Comparison of ENCODE assay signal across 9 cellular contexts in the genomic region with DNA sequence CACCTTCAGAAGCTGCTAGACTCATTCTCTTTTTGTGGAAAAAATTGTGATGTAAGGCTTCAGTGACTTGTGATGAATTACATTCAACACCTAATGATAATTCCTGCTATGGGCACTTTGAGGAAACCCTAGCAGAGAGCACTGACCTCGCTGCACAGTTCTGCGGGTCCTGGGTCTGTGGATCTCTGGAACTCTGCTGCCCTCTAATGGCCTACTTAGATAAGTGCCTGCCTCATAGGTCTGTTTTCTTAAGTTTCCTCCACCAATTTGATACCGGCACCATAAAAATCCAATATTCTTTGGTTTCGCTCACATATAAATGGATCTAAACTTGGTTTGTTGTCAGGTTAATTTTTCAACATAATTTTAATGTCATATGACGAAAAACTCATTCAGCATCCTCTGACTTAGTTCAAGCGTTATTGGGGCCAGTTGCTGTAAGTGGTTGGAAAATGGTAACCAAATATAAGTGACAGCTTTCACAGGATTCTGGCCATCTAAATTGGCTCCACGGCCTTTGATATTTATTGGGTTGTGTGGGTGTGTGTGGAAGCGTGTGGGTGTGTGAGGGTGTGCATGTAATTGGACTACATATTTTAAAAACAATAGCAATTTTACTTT. TPM values are rescaled to one million over a fixed set of nuclear protein-coding genes. Genes with fewer than 3 reads are reported as not detected.
A peak's percentile ranks its signal among the peaks of the same experiment; 100 is the strongest.
DNase-seq lines count a peak whose midpoint lies in the region; ATAC-seq and TF ChIP-seq lines count a peak whose summit lies in the region.
"Had no signal": no experiment of that assay in that cellular context is flagged by ENCODE, and none has a peak within 500 bp of the region (broad histone marks: within the 10 kb centered on the region; RNA-seq: fewer than 3 reads in every experiment).

No MANE protein-coding gene starts in this region.

- H3K4me3 ChIP-seq in right atrium auricular region (no peak overlapping the region), skeletal muscle cell (ENCODE audit: low read depth, low read length) (no peak overlapping the region)

- no peaks in the 10 kb centered on the region for H3K9me3 ChIP-seq in right atrium auricular region

- no peak overlapping the region for H3K4me3 Mint-ChIP-seq in activated T-helper 17 cell treated with anti-CD3 and anti-CD28 coated beads, Interleukin-2, amount 50 U/mL, for 72 hours
- H3K4me3 Mint-ChIP-seq: CD8-positive, alpha-beta memory T cell had no signal

- H3K4me1 ChIP-seq in right atrium auricular region: no peaks in the 10 kb centered on the region

- peak; percentile 97 for ATAC-seq in GM21390 (IDR thresholded peaks at IDR 0.05; ENCODE audit: unreplicated experiment)
- ATAC-seq in HG03521 (IDR thresholded peaks at IDR 0.05; ENCODE audit: unreplicated experiment): peak; percentile 95
- ATAC-seq in activated T-helper 17 cell treated with anti-CD3 and anti-CD28 coated beads, Interleukin-2, amount 50 U/mL, for 72 hours (replicated peaks): peak; percentile 59

- DNase-seq in activated CD4-positive, alpha-beta T cell treated with anti-CD3 and anti-CD28 coated beads for 48 hours: peak; percentile 46
- DNase-seq in activated CD4-positive, alpha-beta T cell treated with anti-CD3 and anti-CD28 coated beads, Interleukin-2, amount 50 U/mL, for 1 hour: no peak
- DNase-seq in NCI-H510A (lab: John Stamatoyannopoulos, UW) (peak; percentile 31), right atrium auricular region (ENCODE audit: low spot score) (no peak), skeletal muscle cell (ENCODE audit: low read depth) (peak; percentile 8)

- no peak overlapping the region for H3K27ac Mint-ChIP-seq in activated T-helper 17 cell treated with anti-CD3 and anti-CD28 coated beads, Interleukin-2, amount 50 U/mL, for 72 hours
- H3K27ac Mint-ChIP-seq: CD8-positive, alpha-beta memory T cell had no signal

- H3K36me3 ChIP-seq in right atrium auricular region: no peaks in the 10 kb centered on the region

- no peaks in the 10 kb centered on the region for H3K4me1 Mint-ChIP-seq in activated T-helper 17 cell treated with anti-CD3 and anti-CD28 coated beads, Interleukin-2, amount 50 U/mL, for 72 hours
- H3K4me1 Mint-ChIP-seq: CD8-positive, alpha-beta memory T cell had no signal

- no peaks in the 10 kb centered on the region for H3K9me3 Mint-ChIP-seq in activated T-helper 17 cell treated with anti-CD3 and anti-CD28 coated beads, Interleukin-2, amount 50 U/mL, for 72 hours
- H3K9me3 Mint-ChIP-seq: CD8-positive, alpha-beta memory T cell had no signal

- H3K36me3 Mint-ChIP-seq in activated T-helper 17 cell treated with anti-CD3 and anti-CD28 coated beads, Interleukin-2, amount 50 U/mL, for 72 hours (ENCODE audit: low read depth): no peaks in the 10 kb centered on the region
- H3K36me3 Mint-ChIP-seq: CD8-positive, alpha-beta memory T cell had no signal

- H3K27me3 ChIP-seq in right atrium auricular region: no peaks in the 10 kb centered on the region

- no peak overlapping the region for H3K27ac ChIP-seq in right atrium auricular region

- H3K27me3 Mint-ChIP-seq in activated T-helper 17 cell treated with anti-CD3 and anti-CD28 coated beads, Interleukin-2, amount 50 U/mL, for 72 hours: peaks cover 3% of the 10 kb centered on the region

- TF ChIP-seq CTCF in right atrium auricular region (IDR thresholded peaks at IDR 0.05): peak; percentile 66 to 87

RNA-seq across cellular contexts. Expression of a gene that starts 10.4 kb away (rescaled TPM):
- not detected for total RNA-seq in activated T-helper 17 cell treated with anti-CD3 and anti-CD28 coated beads, Interleukin-2, amount 50 U/mL, for 72 hours
- 1 to 10 TPM in 1 of 2 donors, under 1 TPM in 1; 0.19 to 1.9 TPM for total RNA-seq in right atrium auricular region
- total RNA-seq: CD8-positive, alpha-beta memory T cell had no signal

Comparison
In these comparisons a context has a peak if more than half of its experiments do, and no peak if none do; other contexts are left out.
1. DNase-seq: peak in activated CD4-positive, alpha-beta T cell treated with anti-CD3 and anti-CD28 coated beads for 48 hours (single experiment), NCI-H510A (single experiment) and skeletal muscle cell (single experiment); none in activated CD4-positive, alpha-beta T cell treated with anti-CD3 and anti-CD28 coated beads, Interleukin-2, amount 50 U/mL, for 1 hour (single experiment) and right atrium auricular region (single experiment).
2. Peak in every context shown above with its lines, with median percentiles within 50 percentile points of each other: ATAC-seq.